ENCODE assay signal across 1 cellular context in the genomic region with DNA sequence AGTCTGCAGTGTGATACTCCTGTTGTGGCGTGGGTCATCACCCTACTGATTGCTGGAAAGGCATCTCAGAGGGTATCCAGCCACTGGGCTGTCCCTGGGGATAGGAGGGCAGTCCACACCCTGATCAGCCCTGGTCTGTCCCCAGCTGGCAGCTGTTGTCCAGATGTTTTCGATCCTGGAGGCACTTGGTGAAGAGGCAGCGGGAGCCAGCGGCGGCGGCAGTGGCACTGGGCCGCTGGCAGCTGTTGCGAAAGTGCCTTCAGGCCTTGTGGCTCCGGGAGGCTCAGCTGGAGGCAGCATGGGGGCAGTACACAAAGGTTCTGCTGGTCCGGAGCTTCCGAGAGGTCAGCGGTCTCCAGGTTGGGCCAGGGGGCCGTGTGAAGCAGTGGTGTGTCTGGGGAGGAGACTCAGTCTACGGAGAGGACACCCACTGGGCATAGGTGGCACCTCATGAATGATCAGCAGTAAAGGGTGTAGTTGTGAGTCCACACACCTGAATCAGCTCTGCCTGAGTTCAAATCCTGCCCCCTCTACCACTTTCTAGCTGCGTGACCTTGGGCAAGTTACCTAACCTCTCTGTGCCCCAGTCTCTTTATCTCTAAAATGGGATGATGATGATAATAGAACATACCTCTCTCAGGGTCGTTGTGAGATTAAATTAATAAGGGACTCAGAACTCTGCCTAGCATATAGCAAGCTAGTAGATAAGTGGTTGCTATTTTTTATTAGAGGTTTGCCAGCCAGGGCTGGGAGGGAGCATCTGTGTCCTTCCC.
TF ChIP-seq lines count a peak whose summit lies in the region.

No MANE protein-coding gene starts in this region.

TF ChIP-seq in H1, 55 proteins besides CTCF, POLR2A, EP300 and RAD21:
- TF ChIP-seq HDAC2 (IDR thresholded peaks at IDR 0.05; ENCODE audit: borderline replicate concordance in 1 of 2, low read depth in 2 of 2, low read length in 2 of 2): no peak
- TF ChIP-seq E2F6 (IDR thresholded peaks at IDR 0.05): no peak
- TF ChIP-seq SUZ12 (IDR thresholded peaks at IDR 0.05; ENCODE audit: low read length): no peak
- peak; percentile 47; the same call in 1 of the 2 replicates for TF ChIP-seq KDM1A (IDR thresholded peaks at IDR 0.05; ENCODE audit: borderline replicate concordance, low read length)
- no peak for TF ChIP-seq CBX5 (IDR thresholded peaks at IDR 0.05; ENCODE audit: low read depth, low read length)
- peak; percentile 45; the same call in 1 of the 2 replicates for TF ChIP-seq CEBPB (IDR thresholded peaks at IDR 0.05; ENCODE audit: low read depth, low read length)
- no peak for TF ChIP-seq YY1 (IDR thresholded peaks at IDR 0.05; ENCODE audit: low read depth, low read length)
